Comparison of ENCODE assay signal across 8 cellular contexts in the genomic region with DNA sequence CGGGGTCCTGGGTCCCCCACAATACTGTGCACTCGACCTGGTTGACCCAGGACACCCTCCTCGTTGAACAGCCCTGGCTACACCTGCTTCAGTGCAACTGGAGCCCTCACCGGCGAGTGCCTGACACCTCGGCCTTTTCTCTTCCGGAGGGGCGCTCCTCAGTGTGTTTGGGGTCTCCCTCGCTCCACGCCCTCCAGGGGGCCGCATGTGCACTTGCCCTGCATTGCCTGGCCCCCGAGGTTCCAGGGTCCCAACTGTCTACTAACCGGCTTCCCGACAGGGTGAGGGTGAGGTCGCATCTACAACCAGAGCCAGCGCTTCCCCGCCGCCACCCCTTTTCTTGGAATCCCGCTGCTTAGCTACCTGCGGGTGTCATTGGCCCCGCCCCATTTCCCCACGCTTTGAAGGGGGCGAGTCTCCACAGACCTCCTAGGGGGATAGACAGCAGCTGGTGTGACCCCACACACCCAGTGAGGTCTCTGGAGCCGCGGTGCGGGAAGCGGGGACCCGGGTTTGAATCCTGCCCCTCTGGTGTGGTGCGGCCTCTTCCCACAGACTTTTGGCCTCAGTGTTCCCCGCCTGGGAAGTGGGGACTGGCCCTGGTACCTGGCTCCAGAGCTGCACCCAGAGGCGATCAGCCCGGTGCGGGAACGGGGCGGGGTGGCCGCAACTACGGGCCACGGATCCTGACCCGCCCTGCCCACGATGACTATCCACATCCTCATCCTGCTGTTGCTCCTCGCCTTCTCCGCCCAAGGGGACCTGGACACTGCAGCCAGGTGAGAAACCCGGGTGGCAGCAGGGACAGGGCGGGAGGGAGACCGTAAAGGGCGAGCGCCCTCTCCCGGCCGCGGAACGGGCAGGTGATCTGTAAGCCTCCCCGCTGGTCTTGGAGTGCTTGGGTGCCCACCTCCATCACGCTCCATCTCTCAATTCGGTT. TPM values are rescaled to one million over a fixed set of nuclear protein-coding genes. Genes with fewer than 3 reads are reported as not detected.
DNase-seq lines count a peak whose midpoint lies in the region; ATAC-seq, FAIRE-seq and TF ChIP-seq lines count a peak whose summit lies in the region.

A gene with protein sequence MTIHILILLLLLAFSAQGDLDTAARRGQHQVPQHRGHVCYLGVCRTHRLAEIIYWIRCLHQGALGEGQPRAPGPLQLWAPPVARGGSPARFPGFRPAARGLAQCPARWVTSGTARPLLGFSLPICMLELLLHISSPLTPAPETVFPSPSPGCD (plus strand): TSS at position 462 of the 940 bp plus-strand sequence. CDS start 244 bp downstream, at position 706.

- H3K4me1 ChIP-seq in astrocyte (ENCODE audit: insufficient read depth, low read length) (peaks cover 15% of the 10 kb centered on the region), skeletal muscle tissue (ENCODE audit: control insufficient read depth in 3 of 3, insufficient read depth in 3 of 3, low read length in 3 of 3) (peaks cover 21 to 34% (median 24%) of the 10 kb centered on the region in 3 donors)

- peaks cover 3% of the 10 kb centered on the region for H3K79me2 ChIP-seq in astrocyte (ENCODE audit: insufficient read depth, low read length)

- peaks cover 5% of the 10 kb centered on the region for H3K36me3 ChIP-seq in astrocyte (ENCODE audit: insufficient read depth, low read length)
- peaks cover 19 to 27% (median 24%) of the 10 kb centered on the region in 3 donors for H3K36me3 ChIP-seq in skeletal muscle tissue (ENCODE audit: control insufficient read depth in 3 of 3, insufficient read depth in 3 of 3, low read length in 3 of 3)

- no peaks in the 10 kb centered on the region for H3K9me3 Mint-ChIP-seq in astrocyte (ENCODE audit: unreplicated experiment)

- FAIRE-seq in GM12891 (lab: Jason Lieb, UNC): no peak
- FAIRE-seq in astrocyte (lab: Jason Lieb, UNC): no peak

- TF ChIP-seq POLR2A in GM12891 (IDR thresholded peaks at IDR 0.05; ENCODE audit: low read depth, low read length): 0 out of 2 replicates have a peak, but pooled peaks have one; percentile 27

- H3K27me3 Mint-ChIP-seq in astrocyte (ENCODE audit: low read depth, unreplicated experiment): no peaks in the 10 kb centered on the region

- H3K4me2 ChIP-seq in astrocyte (ENCODE audit: low read length): peak within 1 kb of the TSS; percentile 91

- peak; percentile 26 for TF ChIP-seq CTCF in astrocyte (IDR thresholded peaks at IDR 0.05; ENCODE audit: insufficient read depth, low read depth, low read length)

- H3K4me1 Mint-ChIP-seq in astrocyte (ENCODE audit: low read depth, unreplicated experiment): peaks cover 12% of the 10 kb centered on the region

- H3K4me3 ChIP-seq in astrocyte (ENCODE audit: insufficient read depth, low read depth, low read length) (peak within 1 kb of the TSS; percentile 57), iPS-18c (ENCODE audit: insufficient read depth, low read depth, low read length) (peak within 1 kb of the TSS; percentile 85), skeletal muscle tissue (ENCODE audit: low read length in 3 of 3) (peak within 1 kb of the TSS; percentile 68 to 81 (median 70))

- H3K27me3 ChIP-seq in astrocyte (ENCODE audit: insufficient read depth, low read length) (no peaks in the 10 kb centered on the region), skeletal muscle tissue (ENCODE audit: control insufficient read depth in 3 of 3, insufficient read depth in 3 of 3, low read length in 3 of 3) (peaks cover 0 to 21% (median 18%) of the 10 kb centered on the region in 3 donors)

- H3K27ac ChIP-seq in astrocyte (ENCODE audit: low read depth, low read length) (no peak within 1 kb of the TSS), skeletal muscle tissue (ENCODE audit: low read depth, low read length) (peak within 1 kb of the TSS; percentile 74)

- H3K4me3 Mint-ChIP-seq in astrocyte (ENCODE audit: unreplicated experiment): peak within 1 kb of the TSS; percentile 90

- H3K9me3 ChIP-seq in astrocyte (ENCODE audit: insufficient read depth, low read depth, low read length) (no peaks in the 10 kb centered on the region), iPS-18c (ENCODE audit: control insufficient read depth, insufficient read depth, low read length) (peaks cover 2% of the 10 kb centered on the region), skeletal muscle tissue (ENCODE audit: control insufficient read depth in 3 of 3, low read length in 3 of 3) (no peaks in the 10 kb centered on the region)

- peaks cover 11% of the 10 kb centered on the region for H3K36me3 Mint-ChIP-seq in astrocyte (ENCODE audit: low read depth, unreplicated experiment)

- H3K9ac ChIP-seq in astrocyte (ENCODE audit: low read length): peak within 1 kb of the TSS; percentile 50
- H3K9ac ChIP-seq in skeletal muscle tissue (ENCODE audit: low read depth in 1 of 3, low read length in 3 of 3): peak within 1 kb of the TSS; percentile 14 to 76 (median 70)

- peak within 1 kb of the TSS; percentile 54 for H2AFZ ChIP-seq in astrocyte (ENCODE audit: low read depth, low read length)

- peak within 1 kb of the TSS; percentile 78 for H3K27ac Mint-ChIP-seq in astrocyte (ENCODE audit: unreplicated experiment)

- ATAC-seq in GM19023 (IDR thresholded peaks at IDR 0.05; ENCODE audit: unreplicated experiment) (no peak), HG03571 (IDR thresholded peaks at IDR 0.05; ENCODE audit: unreplicated experiment) (no peak)

- peaks cover 31% of the 10 kb centered on the region for H4K20me1 ChIP-seq in astrocyte (ENCODE audit: insufficient read depth, low read length)

- DNase-seq in GM12891 (ENCODE audit: insufficient read length, low spot score) (no peak), NCI-H748 (lab: John Stamatoyannopoulos, UW; ENCODE audit: unreplicated experiment) (peak; percentile 87), astrocyte (ENCODE audit: low read depth) (no peak), SIG-M5 treated with dmso at 0.1 percent for 504 hours (lab: John Stamatoyannopoulos, UW; ENCODE audit: unreplicated experiment) (no peak)

TF ChIP-seq in GM12891, 5 proteins besides CTCF, POLR2A, EP300 and RAD21:
- no peak for TF ChIP-seq PAX5 (IDR thresholded peaks at IDR 0.05; ENCODE audit: insufficient read depth, low read length, severe bottlenecking)
- peak; percentile 47; the same call in 1 of the 2 replicates for TF ChIP-seq POLR2AphosphoS5 (IDR thresholded peaks at IDR 0.05; ENCODE audit: low read depth, low read length)

RNA-seq across cellular contexts. Expression of the gene that starts here (rescaled TPM):
- 5.5 TPM for polyA plus RNA-seq in GM12891 (2012; ENCODE audit: low read depth, missing spikeins)
- total RNA-seq in astrocyte: 0.65 and 1.6 TPM in 2 replicates
- 1.0 TPM for total RNA-seq in skeletal muscle tissue
